In the genomic region with DNA sequence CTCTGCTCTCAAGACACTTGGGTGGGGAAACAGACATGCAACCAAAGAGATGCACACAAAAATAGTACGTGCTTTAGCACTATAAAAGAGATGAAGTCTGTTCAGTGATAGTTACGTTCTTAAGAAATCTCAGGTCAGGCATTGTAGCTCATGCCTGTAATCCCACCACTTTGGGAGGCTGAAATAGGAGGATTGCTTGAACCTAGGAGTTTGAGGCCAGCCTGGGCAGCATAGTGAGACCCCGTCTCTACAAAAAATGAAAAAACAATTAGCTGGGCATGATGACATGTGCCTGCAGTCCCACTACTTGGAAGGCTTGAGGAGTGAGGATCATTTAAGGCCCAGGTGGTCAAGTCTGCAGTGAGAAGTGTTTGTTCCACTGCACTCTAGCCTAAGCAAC, we compare ENCODE assay signal across 1 cellular context.
TF ChIP-seq lines count a peak whose summit lies in the region.

No MANE protein-coding gene starts in this region.

TF ChIP-seq in HEK293, 187 proteins besides CTCF, POLR2A, EP300 and RAD21 (continued from another document):
- TF ChIP-seq, protein P1, sequence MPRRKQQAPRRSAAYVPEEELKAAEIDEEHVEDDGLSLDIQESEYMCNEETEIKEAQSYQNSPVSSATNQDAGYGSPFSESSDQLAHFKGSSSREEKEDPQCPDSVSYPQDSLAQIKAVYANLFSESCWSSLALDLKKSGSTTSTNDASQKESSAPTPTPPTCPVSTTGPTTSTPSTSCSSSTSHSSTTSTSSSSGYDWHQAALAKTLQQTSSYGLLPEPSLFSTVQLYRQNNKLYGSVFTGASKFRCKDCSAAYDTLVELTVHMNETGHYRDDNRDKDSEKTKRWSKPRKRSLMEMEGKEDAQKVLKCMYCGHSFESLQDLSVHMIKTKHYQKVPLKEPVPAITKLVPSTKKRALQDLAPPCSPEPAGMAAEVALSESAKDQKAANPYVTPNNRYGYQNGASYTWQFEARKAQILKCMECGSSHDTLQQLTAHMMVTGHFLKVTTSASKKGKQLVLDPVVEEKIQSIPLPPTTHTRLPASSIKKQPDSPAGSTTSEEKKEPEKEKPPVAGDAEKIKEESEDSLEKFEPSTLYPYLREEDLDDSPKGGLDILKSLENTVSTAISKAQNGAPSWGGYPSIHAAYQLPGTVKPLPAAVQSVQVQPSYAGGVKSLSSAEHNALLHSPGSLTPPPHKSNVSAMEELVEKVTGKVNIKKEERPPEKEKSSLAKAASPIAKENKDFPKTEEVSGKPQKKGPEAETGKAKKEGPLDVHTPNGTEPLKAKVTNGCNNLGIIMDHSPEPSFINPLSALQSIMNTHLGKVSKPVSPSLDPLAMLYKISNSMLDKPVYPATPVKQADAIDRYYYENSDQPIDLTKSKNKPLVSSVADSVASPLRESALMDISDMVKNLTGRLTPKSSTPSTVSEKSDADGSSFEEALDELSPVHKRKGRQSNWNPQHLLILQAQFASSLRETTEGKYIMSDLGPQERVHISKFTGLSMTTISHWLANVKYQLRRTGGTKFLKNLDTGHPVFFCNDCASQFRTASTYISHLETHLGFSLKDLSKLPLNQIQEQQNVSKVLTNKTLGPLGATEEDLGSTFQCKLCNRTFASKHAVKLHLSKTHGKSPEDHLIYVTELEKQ (tag by site-specific recombination; IDR thresholded peaks at IDR 0.05; ENCODE audit: borderline replicate concordance): no peak
TF ChIP-seq in HEK293: peak in this region for 1.
